In the genomic region with DNA sequence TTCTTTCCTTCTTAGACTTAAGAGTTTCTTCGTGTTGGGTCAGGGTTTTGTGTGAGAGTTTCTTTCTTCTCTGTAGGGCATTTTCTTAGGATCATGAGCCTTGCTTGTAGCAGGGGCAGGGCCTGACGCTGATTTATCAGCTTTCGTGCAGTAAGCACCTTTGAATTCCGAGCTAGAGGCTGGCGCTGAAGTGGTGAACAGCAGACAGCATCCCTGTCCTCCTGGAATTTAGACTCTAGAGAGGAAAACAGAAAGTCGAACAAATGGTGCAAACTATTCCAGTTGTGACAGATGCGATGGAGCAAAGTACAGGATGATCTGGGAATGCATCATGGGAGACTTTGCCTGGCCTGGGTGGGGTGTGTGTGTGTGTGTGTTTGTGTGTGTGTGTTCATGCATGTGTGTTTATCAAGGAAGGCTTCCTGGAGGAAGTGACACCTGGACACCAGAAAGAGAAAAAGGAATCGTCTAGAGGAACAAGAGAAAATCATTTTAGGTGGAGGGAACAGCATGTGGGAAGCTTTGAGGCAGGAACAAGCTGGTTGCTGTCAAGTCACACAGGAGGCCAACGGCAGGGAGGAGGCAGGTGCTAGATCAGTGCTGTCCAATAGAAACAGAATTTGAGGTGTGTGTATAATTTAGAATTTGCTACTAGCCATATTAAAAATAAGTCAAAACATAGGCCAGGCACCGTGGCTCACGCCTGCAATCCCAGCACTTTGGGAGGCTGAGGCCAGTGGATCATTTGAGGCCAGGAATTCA, we compare ENCODE assay signal across 1 cellular context.
A peak's percentile ranks its signal among the peaks of the same experiment; 100 is the strongest.
TF ChIP-seq lines count a peak whose summit lies in the region.

No MANE protein-coding gene starts in this region.

TF ChIP-seq in HepG2, 621 proteins besides CTCF, POLR2A, EP300 and RAD21 (continued from another document and continues in another):
- TF ChIP-seq RNF219 (CRISPR knock-in tag; IDR thresholded peaks at IDR 0.05) (no peak), SKI (IDR thresholded peaks at IDR 0.05; ENCODE audit: partially characterized antibody) (peak; percentile 76), ZSCAN25 (CRISPR knock-in tag; IDR thresholded peaks at IDR 0.05) (peak; percentile 36; the same call in 1 of the 2 replicates), SNAPC4 (CRISPR knock-in tag; IDR thresholded peaks at IDR 0.05) (0 out of 2 replicates have a peak, but pooled peaks have one; percentile 70), HMGXB4 (CRISPR knock-in tag; IDR thresholded peaks at IDR 0.05; ENCODE audit: borderline replicate concordance in 1 of 2, low read depth in 1 of 2) (no peak), NFE2L2 (IDR thresholded peaks at IDR 0.05; ENCODE audit: low read length) (no peak), KDM4B (CRISPR knock-in tag; IDR thresholded peaks at IDR 0.05) (0 out of 2 replicates have a peak, but pooled peaks have one; percentile 35), YEATS2 (CRISPR knock-in tag; IDR thresholded peaks at IDR 0.05; ENCODE audit: borderline replicate concordance) (no peak), ZNF75D (CRISPR knock-in tag; IDR thresholded peaks at IDR 0.05; ENCODE audit: borderline replicate concordance) (no peak), NFYB (CRISPR knock-in tag; IDR thresholded peaks at IDR 0.05) (no peak), DNMT3B (CRISPR knock-in tag; conservative IDR thresholded peaks at IDR 0.05) (no peak; the same call in 1 of the 2 replicates), GPN1 (CRISPR knock-in tag; IDR thresholded peaks at IDR 0.05; ENCODE audit: borderline replicate concordance) (no peak), CREB1 (IDR thresholded peaks at IDR 0.05) (peak; percentile 62; the same call in 1 of the 2 replicates), CREB1 (CRISPR knock-in tag; IDR thresholded peaks at IDR 0.05) (no peak; the same call in 1 of the 2 replicates), ZZZ3 (CRISPR knock-in tag; IDR thresholded peaks at IDR 0.05; ENCODE audit: borderline replicate concordance) (no peak), RBM39 (IDR thresholded peaks at IDR 0.05; ENCODE audit: low read depth, low read length, poor library complexity, severe bottlenecking) (no peak), ZNF543 (CRISPR knock-in tag; IDR thresholded peaks at IDR 0.05) (no peak), KDM6A (CRISPR knock-in tag; IDR thresholded peaks at IDR 0.05; ENCODE audit: low read depth) (peak; percentile 68; the same call in 1 of the 2 replicates), RXRA (CRISPR knock-in tag; IDR thresholded peaks at IDR 0.05) (no peak; the same call in 1 of the 2 replicates), FOXP1 (IDR thresholded peaks at IDR 0.05) (peak; percentile 94), FOXP1 (CRISPR knock-in tag; IDR thresholded peaks at IDR 0.05) (peak; percentile 88), ZNF605 (CRISPR knock-in tag; IDR thresholded peaks at IDR 0.05) (peak; percentile 59), AGO1 (IDR thresholded peaks at IDR 0.05; ENCODE audit: low read depth, low read length, poor library complexity, severe bottlenecking) (no peak)
- TF ChIP-seq, protein P1, sequence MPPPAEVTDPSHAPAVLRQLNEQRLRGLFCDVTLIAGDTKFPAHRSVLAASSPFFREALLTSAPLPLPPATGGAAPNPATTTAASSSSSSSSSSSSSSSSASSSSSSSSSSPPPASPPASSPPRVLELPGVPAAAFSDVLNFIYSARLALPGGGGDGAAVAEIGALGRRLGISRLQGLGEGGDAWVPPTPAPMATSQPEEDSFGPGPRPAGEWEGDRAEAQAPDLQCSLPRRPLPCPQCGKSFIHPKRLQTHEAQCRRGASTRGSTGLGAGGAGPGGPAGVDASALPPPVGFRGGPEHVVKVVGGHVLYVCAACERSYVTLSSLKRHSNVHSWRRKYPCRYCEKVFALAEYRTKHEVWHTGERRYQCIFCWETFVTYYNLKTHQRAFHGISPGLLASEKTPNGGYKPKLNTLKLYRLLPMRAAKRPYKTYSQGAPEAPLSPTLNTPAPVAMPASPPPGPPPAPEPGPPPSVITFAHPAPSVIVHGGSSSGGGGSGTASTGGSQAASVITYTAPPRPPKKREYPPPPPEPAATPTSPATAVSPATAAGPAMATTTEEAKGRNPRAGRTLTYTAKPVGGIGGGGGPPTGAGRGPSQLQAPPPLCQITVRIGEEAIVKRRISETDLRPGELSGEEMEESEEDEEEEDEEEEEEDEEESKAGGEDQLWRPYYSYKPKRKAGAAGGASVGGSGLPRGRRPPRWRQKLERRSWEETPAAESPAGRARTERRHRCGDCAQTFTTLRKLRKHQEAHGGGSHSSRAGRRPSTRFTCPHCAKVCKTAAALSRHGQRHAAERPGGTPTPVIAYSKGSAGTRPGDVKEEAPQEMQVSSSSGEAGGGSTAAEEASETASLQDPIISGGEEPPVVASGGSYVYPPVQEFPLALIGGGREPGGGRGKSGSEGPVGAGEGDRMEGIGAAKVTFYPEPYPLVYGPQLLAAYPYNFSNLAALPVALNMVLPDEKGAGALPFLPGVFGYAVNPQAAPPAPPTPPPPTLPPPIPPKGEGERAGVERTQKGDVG (CRISPR knock-in tag; IDR thresholded peaks at IDR 0.05; ENCODE audit: borderline replicate concordance): no peak
- TF ChIP-seq, protein P2, sequence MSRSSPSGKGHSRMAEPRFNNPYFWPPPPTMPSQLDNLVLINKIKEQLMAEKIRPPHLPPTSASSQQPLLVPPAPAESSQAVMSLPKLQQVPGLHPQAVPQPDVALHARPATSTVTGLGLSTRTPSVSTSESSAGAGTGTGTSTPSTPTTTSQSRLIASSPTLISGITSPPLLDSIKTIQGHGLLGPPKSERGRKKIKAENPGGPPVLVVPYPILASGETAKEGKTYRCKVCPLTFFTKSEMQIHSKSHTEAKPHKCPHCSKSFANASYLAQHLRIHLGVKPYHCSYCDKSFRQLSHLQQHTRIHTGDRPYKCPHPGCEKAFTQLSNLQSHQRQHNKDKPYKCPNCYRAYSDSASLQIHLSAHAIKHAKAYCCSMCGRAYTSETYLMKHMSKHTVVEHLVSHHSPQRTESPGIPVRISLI (CRISPR knock-in tag; IDR thresholded peaks at IDR 0.05; ENCODE audit: borderline replicate concordance): peak; percentile 72; the same call in 1 of the 2 replicates
- TF ChIP-seq, protein P3, sequence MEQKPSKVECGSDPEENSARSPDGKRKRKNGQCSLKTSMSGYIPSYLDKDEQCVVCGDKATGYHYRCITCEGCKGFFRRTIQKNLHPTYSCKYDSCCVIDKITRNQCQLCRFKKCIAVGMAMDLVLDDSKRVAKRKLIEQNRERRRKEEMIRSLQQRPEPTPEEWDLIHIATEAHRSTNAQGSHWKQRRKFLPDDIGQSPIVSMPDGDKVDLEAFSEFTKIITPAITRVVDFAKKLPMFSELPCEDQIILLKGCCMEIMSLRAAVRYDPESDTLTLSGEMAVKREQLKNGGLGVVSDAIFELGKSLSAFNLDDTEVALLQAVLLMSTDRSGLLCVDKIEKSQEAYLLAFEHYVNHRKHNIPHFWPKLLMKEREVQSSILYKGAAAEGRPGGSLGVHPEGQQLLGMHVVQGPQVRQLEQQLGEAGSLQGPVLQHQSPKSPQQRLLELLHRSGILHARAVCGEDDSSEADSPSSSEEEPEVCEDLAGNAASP (CRISPR knock-in tag; IDR thresholded peaks at IDR 0.05; ENCODE audit: borderline replicate concordance): peak; percentile 75
- TF ChIP-seq, protein P4, sequence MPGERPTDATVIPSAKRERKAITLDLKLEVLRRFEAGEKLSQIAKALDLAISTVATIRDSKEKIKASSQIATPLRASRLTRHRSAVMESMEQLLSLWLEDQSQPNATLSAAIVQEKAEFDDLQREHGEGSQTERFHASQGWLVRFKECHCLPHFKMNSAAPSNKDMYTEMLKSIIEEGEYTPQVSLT (CRISPR knock-in tag; IDR thresholded peaks at IDR 0.05; ENCODE audit: borderline replicate concordance, low read depth): no peak
- TF ChIP-seq, protein P5, sequence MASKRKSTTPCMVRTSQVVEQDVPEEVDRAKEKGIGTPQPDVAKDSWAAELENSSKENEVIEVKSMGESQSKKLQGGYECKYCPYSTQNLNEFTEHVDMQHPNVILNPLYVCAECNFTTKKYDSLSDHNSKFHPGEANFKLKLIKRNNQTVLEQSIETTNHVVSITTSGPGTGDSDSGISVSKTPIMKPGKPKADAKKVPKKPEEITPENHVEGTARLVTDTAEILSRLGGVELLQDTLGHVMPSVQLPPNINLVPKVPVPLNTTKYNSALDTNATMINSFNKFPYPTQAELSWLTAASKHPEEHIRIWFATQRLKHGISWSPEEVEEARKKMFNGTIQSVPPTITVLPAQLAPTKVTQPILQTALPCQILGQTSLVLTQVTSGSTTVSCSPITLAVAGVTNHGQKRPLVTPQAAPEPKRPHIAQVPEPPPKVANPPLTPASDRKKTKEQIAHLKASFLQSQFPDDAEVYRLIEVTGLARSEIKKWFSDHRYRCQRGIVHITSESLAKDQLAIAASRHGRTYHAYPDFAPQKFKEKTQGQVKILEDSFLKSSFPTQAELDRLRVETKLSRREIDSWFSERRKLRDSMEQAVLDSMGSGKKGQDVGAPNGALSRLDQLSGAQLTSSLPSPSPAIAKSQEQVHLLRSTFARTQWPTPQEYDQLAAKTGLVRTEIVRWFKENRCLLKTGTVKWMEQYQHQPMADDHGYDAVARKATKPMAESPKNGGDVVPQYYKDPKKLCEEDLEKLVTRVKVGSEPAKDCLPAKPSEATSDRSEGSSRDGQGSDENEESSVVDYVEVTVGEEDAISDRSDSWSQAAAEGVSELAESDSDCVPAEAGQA (IDR thresholded peaks at IDR 0.05; ENCODE audit: low read depth): no peak
- TF ChIP-seq, protein P5 (CRISPR knock-in tag; IDR thresholded peaks at IDR 0.05; ENCODE audit: borderline replicate concordance): no peak
